6 cellular contexts compared by ENCODE assay signal in genomic region chr19:38375748-38376147, GRCh38.
DNase-seq lines count a peak whose midpoint lies in the region; TF ChIP-seq lines count a peak whose summit lies in the region.

No MANE protein-coding gene starts in this region.

- H3K27ac ChIP-seq in SK-N-MC (no peak overlapping the region), iPS-20b (ENCODE audit: low read length) (no peak overlapping the region)

- H3K9me3 ChIP-seq in SK-N-MC (ENCODE audit: low read depth, low read length) (no peaks in the 10 kb centered on the region), iPS-20b (ENCODE audit: insufficient read depth, low read depth, low read length) (no peaks in the 10 kb centered on the region)

- H3K4me1 ChIP-seq in iPS-20b (ENCODE audit: insufficient read depth, low read length), result no peaks in the 10 kb centered on the region

- H3K36me3 ChIP-seq in SK-N-MC (ENCODE audit: insufficient read depth, low read length), result peaks cover 21% of the 10 kb centered on the region
- peaks cover 31% of the 10 kb centered on the region for H3K36me3 ChIP-seq in iPS-20b (ENCODE audit: insufficient read depth, low read depth, low read length)

- TF ChIP-seq CTCF in AG10803 (conservative IDR thresholded peaks at IDR 0.05; ENCODE audit: low read length), result no peak

- H3K4me3 ChIP-seq in AG10803 (ENCODE audit: low read length), result peak overlapping the region; percentile 90
- H3K4me3 ChIP-seq in SK-N-MC, result peak overlapping the region; percentile 98
- peak overlapping the region; percentile 96 for H3K4me3 ChIP-seq in iPS-20b (ENCODE audit: low read length)

- H3K9ac ChIP-seq in SK-N-MC (ENCODE audit: insufficient read length) (peak overlapping the region; percentile 94), iPS-20b (ENCODE audit: low read depth, low read length) (peak overlapping the region; percentile 96; the same call in 1 of the 2 replicates)

- DNase-seq in AG10803 (ENCODE audit: low read depth) (peak; percentile 57), SK-N-MC (ENCODE audit: low read depth, low spot score) (no peak), NAMALWA (ENCODE audit: low spot score) (no peak), RPMI8226 (no peak), GOT3 (lab: John Stamatoyannopoulos, UW) (no peak)

- H3K27me3 ChIP-seq in iPS-20b (ENCODE audit: insufficient read depth, low read length), result 0 out of 2 replicates have a peak, but pooled peaks cover 10% of the 10 kb centered on the region
